Comparison of ENCODE assay signal across 7 cellular contexts in the genomic region with DNA sequence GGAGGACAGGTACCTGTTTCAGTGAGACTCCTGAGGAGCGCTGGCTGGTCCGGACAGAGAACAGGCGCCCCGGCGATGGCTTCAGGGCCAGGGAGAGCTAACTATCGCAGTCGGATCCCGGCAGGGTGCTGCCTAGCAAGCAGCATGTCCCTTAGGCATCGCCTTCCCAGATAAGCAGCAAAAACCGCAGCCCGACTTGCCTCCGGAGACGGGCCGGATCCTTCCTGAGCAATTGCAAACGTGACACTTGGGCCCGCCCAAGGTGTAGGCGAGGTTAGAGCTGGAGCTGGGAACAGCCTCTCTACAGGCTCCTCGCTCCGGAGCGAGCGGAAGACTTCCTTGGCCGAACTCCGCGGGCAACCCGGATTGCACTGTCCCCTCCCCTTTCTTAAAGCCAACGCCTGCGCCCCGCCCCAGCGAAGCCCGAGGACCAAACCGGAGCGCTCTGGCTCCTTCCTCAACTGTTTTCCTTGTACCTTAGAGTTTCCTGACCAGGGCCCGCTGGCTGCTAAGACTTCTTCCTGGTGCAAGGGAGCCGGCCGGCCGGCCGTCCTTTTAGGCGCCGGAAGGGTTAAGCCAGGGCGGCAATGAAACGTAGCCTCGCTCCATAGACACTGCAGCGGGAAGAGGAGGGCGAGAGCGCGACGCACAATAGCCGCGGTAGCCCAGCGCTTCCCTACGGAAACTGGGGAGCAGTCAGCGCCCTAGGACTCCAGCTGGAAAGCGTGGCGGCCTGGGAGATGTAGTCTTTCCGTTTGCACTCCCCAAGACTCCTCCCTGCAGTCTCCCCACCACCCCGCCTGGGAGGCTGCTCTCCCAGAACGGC. TPM values are rescaled to one million over a fixed set of nuclear protein-coding genes. Genes with fewer than 3 reads are reported as not detected.
DNase-seq lines count a peak whose midpoint lies in the region; ATAC-seq and TF ChIP-seq lines count a peak whose summit lies in the region.

A gene with protein sequence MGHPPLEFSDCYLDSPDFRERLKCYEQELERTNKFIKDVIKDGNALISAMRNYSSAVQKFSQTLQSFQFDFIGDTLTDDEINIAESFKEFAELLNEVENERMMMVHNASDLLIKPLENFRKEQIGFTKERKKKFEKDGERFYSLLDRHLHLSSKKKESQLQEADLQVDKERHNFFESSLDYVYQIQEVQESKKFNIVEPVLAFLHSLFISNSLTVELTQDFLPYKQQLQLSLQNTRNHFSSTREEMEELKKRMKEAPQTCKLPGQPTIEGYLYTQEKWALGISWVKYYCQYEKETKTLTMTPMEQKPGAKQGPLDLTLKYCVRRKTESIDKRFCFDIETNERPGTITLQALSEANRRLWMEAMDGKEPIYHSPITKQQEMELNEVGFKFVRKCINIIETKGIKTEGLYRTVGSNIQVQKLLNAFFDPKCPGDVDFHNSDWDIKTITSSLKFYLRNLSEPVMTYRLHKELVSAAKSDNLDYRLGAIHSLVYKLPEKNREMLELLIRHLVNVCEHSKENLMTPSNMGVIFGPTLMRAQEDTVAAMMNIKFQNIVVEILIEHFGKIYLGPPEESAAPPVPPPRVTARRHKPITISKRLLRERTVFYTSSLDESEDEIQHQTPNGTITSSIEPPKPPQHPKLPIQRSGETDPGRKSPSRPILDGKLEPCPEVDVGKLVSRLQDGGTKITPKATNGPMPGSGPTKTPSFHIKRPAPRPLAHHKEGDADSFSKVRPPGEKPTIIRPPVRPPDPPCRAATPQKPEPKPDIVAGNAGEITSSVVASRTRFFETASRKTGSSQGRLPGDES (minus strand): TSS at position 341 of the 826 bp plus-strand sequence. CDS start 475 bp downstream, outside the sequence.

- intact Hi-C loops in esophagus muscularis mucosa (cut with DNase I) = no loop called here

- CTCF ChIA-PET in activated CD8-positive, alpha-beta T cell treated with anti-CD3 and anti-CD28 coated beads, Interleukin-2, amount 10 ng/mL, durations not matched to agents 7 days and 5 days (lab: Charles Lee) = no interaction called here

- peak within 1 kb of the TSS; percentile 60 for H3K4me3 Mint-ChIP-seq in activated CD8-positive, alpha-beta T cell treated with anti-CD3 and anti-CD28 coated beads, Interleukin-2, amount 10 ng/mL, durations not matched to agents 7 days and 5 days
- H3K4me3 Mint-ChIP-seq in mesothelial cell of epicardium = peak within 1 kb of the TSS; percentile 90

- peak; percentile 60 for ATAC-seq in activated CD8-positive, alpha-beta T cell treated with anti-CD3 and anti-CD28 coated beads, Interleukin-2, amount 10 ng/mL, durations not matched to agents 7 days and 5 days

- peaks cover 7 to 21% (median 18%) of the 10 kb centered on the region in 4 donors for H3K4me1 ChIP-seq in esophagus muscularis mucosa

- POLR2A ChIA-PET in activated CD8-positive, alpha-beta T cell treated with anti-CD3 and anti-CD28 coated beads, Interleukin-2, amount 10 ng/mL, durations not matched to agents 7 days and 5 days (lab: Charles Lee) = no interaction called here

- no peaks in the 10 kb centered on the region for H3K36me3 Mint-ChIP-seq in activated CD8-positive, alpha-beta T cell treated with anti-CD3 and anti-CD28 coated beads, Interleukin-2, amount 10 ng/mL, durations not matched to agents 7 days and 5 days (ENCODE audit: low read depth)
- H3K36me3 Mint-ChIP-seq in mesothelial cell of epicardium = peaks cover 4% of the 10 kb centered on the region

- no peaks in the 10 kb centered on the region for H3K9me3 ChIP-seq in esophagus muscularis mucosa

- TF ChIP-seq CTCF in esophagus muscularis mucosa (IDR thresholded peaks at IDR 0.05) (no peak), mesothelial cell of epicardium (IDR thresholded peaks at IDR 0.05; ENCODE audit: unreplicated experiment) (no peak)

- 36% methylated on average over 16 of the region's 57 CpGs for WGBS in esophagus muscularis mucosa

- no peak for TF ChIP-seq POLR2A in esophagus muscularis mucosa (IDR thresholded peaks at IDR 0.05; ENCODE audit: low read depth)

- peak; percentile 1 for DNase-seq in GF-D8 (lab: John Stamatoyannopoulos, UW)
- DNase-seq in NCI-H1105 (lab: John Stamatoyannopoulos, UW) = peak; percentile 10
- no peak for DNase-seq in activated CD8-positive, alpha-beta T cell treated with anti-CD3 and anti-CD28 coated beads, Interleukin-2, amount 10 ng/mL, durations not matched to agents 7 days and 5 days
- DNase-seq in esophagus muscularis mucosa (ENCODE audit: extremely low spot score) = peak; percentile 92
- DNase-seq in mesothelial cell of epicardium (ENCODE audit: low spot score in 2 of 2, unreplicated experiment in 2 of 2) = peak; percentile 22 to 57
- DNase-seq in NCI-H1048 (lab: John Stamatoyannopoulos, UW) = no peak

- no peak within 1 kb of the TSS for H3K27ac Mint-ChIP-seq in activated CD8-positive, alpha-beta T cell treated with anti-CD3 and anti-CD28 coated beads, Interleukin-2, amount 10 ng/mL, durations not matched to agents 7 days and 5 days
- H3K27ac Mint-ChIP-seq in mesothelial cell of epicardium = peak within 1 kb of the TSS; percentile 96

- H3K9me3 Mint-ChIP-seq in activated CD8-positive, alpha-beta T cell treated with anti-CD3 and anti-CD28 coated beads, Interleukin-2, amount 10 ng/mL, durations not matched to agents 7 days and 5 days (ENCODE audit: insufficient read depth) = no peaks in the 10 kb centered on the region
- peaks cover 13% of the 10 kb centered on the region for H3K9me3 Mint-ChIP-seq in mesothelial cell of epicardium

- H3K4me3 ChIP-seq in esophagus muscularis mucosa = peak within 1 kb of the TSS; percentile 60 to 71 (median 64)

- peaks cover 38% of the 10 kb centered on the region for H3K27me3 Mint-ChIP-seq in activated CD8-positive, alpha-beta T cell treated with anti-CD3 and anti-CD28 coated beads, Interleukin-2, amount 10 ng/mL, durations not matched to agents 7 days and 5 days (ENCODE audit: low read depth)
- no peaks in the 10 kb centered on the region for H3K27me3 Mint-ChIP-seq in mesothelial cell of epicardium (ENCODE audit: low read depth)

- no peaks in the 10 kb centered on the region for H3K27me3 ChIP-seq in esophagus muscularis mucosa

- peaks cover 3% of the 10 kb centered on the region for H3K4me1 Mint-ChIP-seq in activated CD8-positive, alpha-beta T cell treated with anti-CD3 and anti-CD28 coated beads, Interleukin-2, amount 10 ng/mL, durations not matched to agents 7 days and 5 days (ENCODE audit: low read depth)
- H3K4me1 Mint-ChIP-seq in mesothelial cell of epicardium = peaks cover 11% of the 10 kb centered on the region

- no peak for TF ChIP-seq EP300 in esophagus muscularis mucosa (IDR thresholded peaks at IDR 0.05)

- H3K27ac ChIP-seq in esophagus muscularis mucosa (replicated peaks in 1 of 4) = peak within 1 kb of the TSS; percentile 83 to 88 (median 86)
- peak within 1 kb of the TSS; percentile 50 for H3K27ac ChIP-seq in temporal lobe (ENCODE audit: low read depth, low read length)

- no peaks in the 10 kb centered on the region for H3K36me3 ChIP-seq in esophagus muscularis mucosa

RNA-seq across cellular contexts. Expression of the gene that starts here (rescaled TPM):
- under 1 TPM; 0.05 to 0.13 TPM for total RNA-seq in activated CD8-positive, alpha-beta T cell treated with anti-CD3 and anti-CD28 coated beads, Interleukin-2, amount 10 ng/mL, durations not matched to agents 7 days and 5 days
- total RNA-seq in esophagus muscularis mucosa (10 to 100 TPM in 1 of 4 donors, 1 to 10 TPM in 3; 5.1 to 11.2 (median 8.0) TPM), mesothelial cell of epicardium (8.0 to 12.5 TPM (median 8.6 TPM) in 3 replicates), temporal lobe (34.7 TPM)

Comparison
In these comparisons a context has a peak if more than half of its experiments do, and no peak if none do; other contexts are left out.
1. Peak in ATAC-seq in activated CD8-positive, alpha-beta T cell treated with anti-CD3 and anti-CD28 coated beads, Interleukin-2, amount 10 ng/mL, durations not matched to agents 7 days and 5 days; RNA of the gene not detected or under 1 TPM.
2. DNase-seq: peak in GF-D8 (single experiment), NCI-H1105 (single experiment), esophagus muscularis mucosa (single experiment) and mesothelial cell of epicardium (2 of 2); none in activated CD8-positive, alpha-beta T cell treated with anti-CD3 and anti-CD28 coated beads, Interleukin-2, amount 10 ng/mL, durations not matched to agents 7 days and 5 days (single experiment) and NCI-H1048 (single experiment).